ENCODE assay signal across 26 cellular contexts in the genomic region with DNA sequence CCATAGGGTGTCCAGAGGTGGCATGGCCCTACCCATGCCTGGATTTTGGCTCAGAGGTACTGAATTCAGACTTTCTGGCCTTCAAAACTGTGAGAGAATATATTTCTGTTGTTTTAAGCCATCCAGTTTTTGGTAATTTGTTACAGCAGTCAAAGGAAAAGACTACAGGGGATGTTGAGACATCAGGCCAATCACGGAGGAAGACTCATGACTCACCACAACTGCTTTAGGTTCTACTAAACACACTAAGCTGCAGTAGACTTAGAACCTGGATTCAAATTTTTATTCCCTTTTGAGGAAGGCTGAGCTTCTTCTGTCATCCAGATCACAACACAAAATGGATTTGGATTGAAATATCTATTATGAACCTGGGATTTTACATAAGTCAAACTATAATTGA. TPM values are rescaled to one million over a fixed set of nuclear protein-coding genes. Genes with fewer than 3 reads are reported as not detected.
DNase-seq lines count a peak whose midpoint lies in the region; ATAC-seq and TF ChIP-seq lines count a peak whose summit lies in the region.
"Had no signal": no experiment of that assay in that cellular context is flagged by ENCODE, and none has a peak within 500 bp of the region (broad histone marks: within the 10 kb centered on the region; RNA-seq: fewer than 3 reads in every experiment).

No MANE protein-coding gene starts in this region.

- no peak for TF ChIP-seq POLR2A in upper lobe of left lung (IDR thresholded peaks at IDR 0.05)

- no peak overlapping the region for H3K27ac ChIP-seq in upper lobe of left lung
- H3K27ac ChIP-seq: pancreas, right atrium auricular region, thoracic aorta had no signal

- no peak for TF ChIP-seq EP300 in upper lobe of left lung (IDR thresholded peaks at IDR 0.05)

- H3K4me3 ChIP-seq in AG10803 (ENCODE audit: low read length) (no peak overlapping the region), fibroblast of pulmonary artery (replicated peaks; ENCODE audit: low read depth, low read length) (no peak overlapping the region), upper lobe of left lung (no peak overlapping the region)
- H3K4me3 ChIP-seq: mucosa of descending colon, pancreas, right atrium auricular region, thoracic aorta had no signal

- no peaks in the 10 kb centered on the region for H3K4me1 ChIP-seq in upper lobe of left lung
- H3K4me1 ChIP-seq: pancreas, right atrium auricular region had no signal

- no peaks in the 10 kb centered on the region for H3K36me3 ChIP-seq in upper lobe of left lung
- H3K36me3 ChIP-seq: pancreas, right atrium auricular region, thoracic aorta had no signal

- WGBS in upper lobe of left lung, 2 donors = 78 to 79% methylated on average over 1 of the region's 1 CpG

- ATAC-seq in upper lobe of left lung (ENCODE audit: low FRiP score in 2 of 2) = no peak
- ATAC-seq: mucosa of descending colon, pancreas, WTC11 had no signal

- TF ChIP-seq CTCF in AG10803 (conservative IDR thresholded peaks at IDR 0.05; ENCODE audit: low read length) (no peak), fibroblast of pulmonary artery (IDR thresholded peaks at IDR 0.05; ENCODE audit: low read length, missing control alignments) (no peak), upper lobe of left lung (IDR thresholded peaks at IDR 0.05) (no peak), GM13976 (IDR thresholded peaks at IDR 0.05; ENCODE audit: borderline replicate concordance, control extremely low read depth, extremely low read depth, insufficient read depth, missing control alignments) (no peak)

- H3K9me3 ChIP-seq in upper lobe of left lung = peaks cover 0 to 18% (median 7%) of the 10 kb centered on the region in 4 donors
- H3K9me3 ChIP-seq: pancreas, right atrium auricular region had no signal

- in situ Hi-C loops in GM13976 (cut with MboI; ENCODE audit: low sequenced_read_pairs, unreplicated experiment) = no loop called here

- H3K27me3 ChIP-seq in upper lobe of left lung = no peaks in the 10 kb centered on the region
- H3K27me3 ChIP-seq: pancreas, right atrium auricular region had no signal

- DNase-seq in AG10803 (ENCODE audit: low read depth) (peak; percentile 33), HT1080 (ENCODE audit: low read depth) (peak; percentile 58), amniotic epithelial cell (ENCODE audit: low read depth) (peak; percentile 57), fibroblast of pulmonary artery (ENCODE audit: low read depth) (peak; percentile 64), GOT3 (lab: John Stamatoyannopoulos, UW) (no peak), mucosa of gallbladder (ENCODE audit: low spot score) (no peak), upper lobe of left lung (no peak), GM13976 (ENCODE audit: low spot score) (no peak)
- DNase-seq: ACHN; activated CD4-positive, alpha-beta T cell treated with anti-CD3 and anti-CD28 coated beads, Interleukin-2, amount 50 U/mL, for 1 hour; aorta; Calu3; KG1; kidney; mucosa of descending colon; NCI-H1048; NCI-H1930; nephron progenitor cell; pancreas; stimulated activated CD4-positive, alpha-beta T cell treated with anti-CD3 and anti-CD28 coated beads, Interleukin-4, amount 100 ng/mL, for 4 hours; stimulated activated naive CD4-positive, alpha-beta T cell had no signal

RNA-seq across cellular contexts. Expression of a gene that starts 12.0 kb away (rescaled TPM):
- total RNA-seq in HT1080 (2014; rRNA removed; shearing (Covaris generic)) = not detected in 2 replicates
- not detected in 2 replicates for polyA plus RNA-seq in HT1080 (2015; cell fraction: cytosol; rRNA removed)
- 0.09 and 0.10 TPM in 2 replicates for polyA plus RNA-seq in HT1080 (2015; cell fraction: nucleus; rRNA removed)
- not detected for total RNA-seq in mucosa of gallbladder
- 1 to 10 TPM in 2 of 6 donors, under 1 TPM in 1, not detected in 3; 0.30 to 1.2 (median 1.0) TPM for total RNA-seq in upper lobe of left lung
- total RNA-seq: H1, kidney, mucosa of descending colon, right atrium auricular region, thoracic aorta, WTC11 had no signal
- polyA plus RNA-seq: aorta, CD14-positive monocyte, H1 had no signal

RNA-seq across cellular contexts. Expression of a gene that starts 21.7 kb away (rescaled TPM):
- total RNA-seq in HT1080 (2014; rRNA removed; shearing (Covaris generic)) = 28.5 and 30.7 TPM in 2 replicates
- 21.2 and 28.8 TPM in 2 replicates for polyA plus RNA-seq in HT1080 (2015; cell fraction: cytosol; rRNA removed)
- polyA plus RNA-seq in HT1080 (2015; cell fraction: nucleus; rRNA removed) = 89.9 and 103 TPM in 2 replicates
- total RNA-seq in mucosa of gallbladder (36.1 TPM), upper lobe of left lung (10 to 100 TPM; 14.9 to 38.0 (median 25.1) TPM)

Comparison
In these comparisons a context has a peak if more than half of its experiments do, and no peak if none do; other contexts are left out.
1. DNase-seq: peak in AG10803 (single experiment), HT1080 (single experiment), amniotic epithelial cell (single experiment) and fibroblast of pulmonary artery (single experiment); none in GOT3 (single experiment), mucosa of gallbladder (single experiment), upper lobe of left lung (0 of 2) and GM13976 (single experiment).